In genomic region chr7:81704595-81704994, GRCh38 we compare ENCODE assay signal across 9 cellular contexts.
"Had no signal": no experiment of that assay in that cellular context is flagged by ENCODE, and none has a peak within 500 bp of the region (broad histone marks: within the 10 kb centered on the region; RNA-seq: fewer than 3 reads in every experiment).

No MANE protein-coding gene starts in this region.

- H3K27ac ChIP-seq: epithelial cell of prostate had no signal

- DNase-seq: activated naive CD8-positive, alpha-beta T cell treated with anti-CD3 and anti-CD28 coated beads, Interleukin-2, amount 10 ng/mL, durations not matched to agents 7 days and 5 days; effector memory CD4-positive, alpha-beta T cell; islet precursor cell; natural killer cell; stimulated activated CD4-positive, alpha-beta T cell treated with anti-CD3 and anti-CD28 coated beads, Interleukin-1b, Interleukin-23, amount 100 ng/mL, for 48 hours; T-helper 2 cell had no signal

- ATAC-seq: activated CD4-positive, CD25-positive, alpha-beta regulatory T cell treated with anti-CD3 and anti-CD28 coated beads, Interleukin-2, amount 50 U/mL, for 24 hours; natural killer cell; sciatic nerve had no signal
